ENCODE assay signal across 21 cellular contexts in genomic region chr13:105921711-105922110, GRCh38.
"Had no signal": no experiment of that assay in that cellular context is flagged by ENCODE, and none has a peak within 500 bp of the region (broad histone marks: within the 10 kb centered on the region; RNA-seq: fewer than 3 reads in every experiment).

No MANE protein-coding gene starts in this region.

- H3K9me3 ChIP-seq: MG63, SJCRH30 had no signal

- FAIRE-seq: HepG2, K562 had no signal

- ATAC-seq: HepG2, K562, Panc1, Right ventricle myocardium inferior, SK-N-SH treated with all-trans-retinoic acid at 6 μM for 48 hours had no signal

- H3K27me3 ChIP-seq: MG63, SJCRH30 had no signal

- H3K4me3 ChIP-seq: K562, MG63, SJCRH30 had no signal

- H3K36me3 ChIP-seq: MG63, SJCRH30 had no signal

- H3K27ac ChIP-seq: SJCRH30 had no signal

- DNase-seq: MG63, NCI-H1105, NCI-H1417 treated with DMSO at 0.1 percent for 48 hours, NCI-H146, NCI-H1694 treated with DMSO at 0.1 percent for 48 hours, NCI-H1930, NCI-H2081, NCI-H2107, NCI-H226, NCI-H446, NCI-H510A, NCI-H524 treated with DMSO at 0.1 percent for 48 hours, NCI-H69, NCI-H774, SHP77 treated with DMSO at 0.1 percent for 48 hours, SJCRH30 had no signal
